2 cellular contexts compared by ENCODE assay signal in genomic region chr11:68657021-68657780, GRCh38.
A peak's percentile ranks its signal among the peaks of the same experiment; 100 is the strongest.
TF ChIP-seq lines count a peak whose summit lies in the region.

No MANE protein-coding gene starts in this region.

TF ChIP-seq in HEK293, 187 proteins besides CTCF, POLR2A, EP300 and RAD21 (continued from another document):
- TF ChIP-seq AEBP2 (tag by site-specific recombination; IDR thresholded peaks at IDR 0.05; ENCODE audit: borderline replicate concordance) = no peak
- peak; percentile 45 for TF ChIP-seq ZIC2 (tag by site-specific recombination; IDR thresholded peaks at IDR 0.05)

TF ChIP-seq in H1, 55 proteins besides CTCF, POLR2A, EP300 and RAD21 (continued from another document):
- TF ChIP-seq E2F6 (IDR thresholded peaks at IDR 0.05) = no peak
- no peak for TF ChIP-seq BACH1 (IDR thresholded peaks at IDR 0.05; ENCODE audit: low read length)
- no peak for TF ChIP-seq MAX (IDR thresholded peaks at IDR 0.05)
- TF ChIP-seq RXRA (IDR thresholded peaks at IDR 0.05; ENCODE audit: insufficient read depth, low read depth, low read length) = no peak
- TF ChIP-seq KDM4A (IDR thresholded peaks at IDR 0.05; ENCODE audit: low read depth, low read length, severe bottlenecking) = no peak
- no peak for TF ChIP-seq USF2 (IDR thresholded peaks at IDR 0.05; ENCODE audit: low read length)
- TF ChIP-seq ATF2 (IDR thresholded peaks at IDR 0.05; ENCODE audit: low read length) = no peak
- TF ChIP-seq EZH2 (IDR thresholded peaks at IDR 0.05; ENCODE audit: low read depth, low read length, severe bottlenecking) = no peak
- TF ChIP-seq RNF2 (IDR thresholded peaks at IDR 0.05; ENCODE audit: borderline replicate concordance, low read depth, low read length, missing control alignments, poor library complexity, severe bottlenecking) = no peak
- no peak for TF ChIP-seq CTBP2 (IDR thresholded peaks at IDR 0.05; ENCODE audit: borderline replicate concordance, insufficient read depth, insufficient read length, low read length)
